In the genomic region with DNA sequence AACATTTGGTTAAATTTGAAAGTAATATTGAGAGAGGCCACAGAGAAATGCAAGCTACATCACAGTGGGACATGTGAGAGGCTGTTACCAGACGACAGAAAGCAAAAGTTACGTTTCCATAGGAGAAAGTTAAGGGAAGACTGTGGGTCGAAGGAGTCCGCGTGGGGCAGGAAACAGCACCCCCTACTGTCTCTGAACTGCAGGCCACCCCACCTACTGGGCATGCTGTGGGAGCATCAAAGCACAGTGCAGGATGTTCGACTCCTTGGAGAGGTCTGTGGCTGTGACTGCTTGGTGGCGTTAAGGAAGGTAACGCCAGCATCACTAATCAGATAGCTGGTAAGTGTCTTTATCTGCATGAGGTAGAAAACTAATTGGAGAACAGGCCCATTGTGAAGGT, we compare ENCODE assay signal across 8 cellular contexts.
DNase-seq lines count a peak whose midpoint lies in the region; ATAC-seq and TF ChIP-seq lines count a peak whose summit lies in the region.

No MANE protein-coding gene starts in this region.

- H3K27me3 ChIP-seq in right lobe of liver = no peaks in the 10 kb centered on the region

- no peaks in the 10 kb centered on the region for H3K9me3 ChIP-seq in right lobe of liver

- peak; percentile 99 for ATAC-seq in right lobe of liver

- TF ChIP-seq POLR2A in right lobe of liver (IDR thresholded peaks at IDR 0.05) = no peak

- CTCF ChIA-PET in HEK293T (lab: Yijun Ruan, JAX) = no interaction called here

- DNase-seq in SIG-M5 treated with dmso at 0.1 percent for 504 hours (lab: John Stamatoyannopoulos, UW; ENCODE audit: unreplicated experiment) = peak; percentile 30
- DNase-seq in SIG-M5 (lab: John Stamatoyannopoulos, UW) = no peak
- peak; percentile 74 for DNase-seq in HEK293T (ENCODE audit: extremely low spot score)
- peak; percentile 1 for DNase-seq in NCI-H460 (ENCODE audit: extremely low read depth, low read depth)
- DNase-seq in astrocyte of the cerebellum (ENCODE audit: low read depth) = no peak
- peak; percentile 54 to 72 (median 65) for DNase-seq in right lobe of liver
- no peak for DNase-seq in activated gamma-delta T cell treated with Interleukin-2 at 50 U/mL for 16 hours
- no peak for DNase-seq in KG1 (lab: John Stamatoyannopoulos, UW)

- POLR2A ChIA-PET in HEK293T (lab: Yijun Ruan, JAX) = no interaction called here

- no peaks in the 10 kb centered on the region for H3K4me1 ChIP-seq in right lobe of liver

- no peak overlapping the region for H3K4me3 ChIP-seq in astrocyte of the cerebellum (ENCODE audit: low read depth, low read length)
- H3K4me3 ChIP-seq in right lobe of liver = no peak overlapping the region

- no peak overlapping the region for H3K27ac ChIP-seq in right lobe of liver

- in situ Hi-C loops in astrocyte of the cerebellum (cut with HindIII; ENCODE audit: low sequenced_read_pairs) = no loop called here

- intact Hi-C loops in right lobe of liver (cut with DNase I) = no loop called here

- TF ChIP-seq CTCF in astrocyte of the cerebellum (IDR thresholded peaks at IDR 0.05; ENCODE audit: low read depth, low read length, missing control alignments) (peak; percentile 35), right lobe of liver (IDR thresholded peaks at IDR 0.05) (peak; percentile 72 to 89 (median 84))

- 23% methylated on average over 8 of the region's 8 CpGs for WGBS in right lobe of liver (ENCODE audit: insufficient coverage, low coverage, low lambda C conversion rate, missing lambda C conversion rate)

- no peaks in the 10 kb centered on the region for H3K36me3 ChIP-seq in right lobe of liver

TF ChIP-seq in HEK293T, 16 proteins besides CTCF, POLR2A, EP300 and RAD21:
- TF ChIP-seq HDGF (IDR thresholded peaks at IDR 0.05; ENCODE audit: borderline replicate concordance) = no peak
- TF ChIP-seq FOXA1 (IDR thresholded peaks at IDR 0.05) = no peak
- TF ChIP-seq SUZ12 (IDR thresholded peaks at IDR 0.05) = no peak
- TF ChIP-seq, protein P1, sequence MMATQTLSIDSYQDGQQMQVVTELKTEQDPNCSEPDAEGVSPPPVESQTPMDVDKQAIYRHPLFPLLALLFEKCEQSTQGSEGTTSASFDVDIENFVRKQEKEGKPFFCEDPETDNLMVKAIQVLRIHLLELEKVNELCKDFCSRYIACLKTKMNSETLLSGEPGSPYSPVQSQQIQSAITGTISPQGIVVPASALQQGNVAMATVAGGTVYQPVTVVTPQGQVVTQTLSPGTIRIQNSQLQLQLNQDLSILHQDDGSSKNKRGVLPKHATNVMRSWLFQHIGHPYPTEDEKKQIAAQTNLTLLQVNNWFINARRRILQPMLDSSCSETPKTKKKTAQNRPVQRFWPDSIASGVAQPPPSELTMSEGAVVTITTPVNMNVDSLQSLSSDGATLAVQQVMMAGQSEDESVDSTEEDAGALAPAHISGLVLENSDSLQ (IDR thresholded peaks at IDR 0.05) = no peak
- TF ChIP-seq BHLHE40 (IDR thresholded peaks at IDR 0.05; ENCODE audit: borderline replicate concordance) = no peak
- TF ChIP-seq ZNF384 (IDR thresholded peaks at IDR 0.05) = no peak
- no peak for TF ChIP-seq FOXM1 (IDR thresholded peaks at IDR 0.05; ENCODE audit: borderline replicate concordance)
- TF ChIP-seq FOXK2 (IDR thresholded peaks at IDR 0.05) = no peak
- TF ChIP-seq SP1 (IDR thresholded peaks at IDR 0.05) = no peak
- TF ChIP-seq ARNT (IDR thresholded peaks at IDR 0.05) = no peak
- TF ChIP-seq TARDBP (IDR thresholded peaks at IDR 0.05) = no peak

Comparison
In these comparisons a context has a peak if more than half of its experiments do, and no peak if none do; other contexts are left out.
1. DNase-seq: peak in SIG-M5 treated with dmso at 0.1 percent for 504 hours (single experiment), HEK293T (single experiment), NCI-H460 (single experiment) and right lobe of liver (3 of 3); none in SIG-M5 (single experiment), astrocyte of the cerebellum (single experiment), activated gamma-delta T cell treated with Interleukin-2 at 50 U/mL for 16 hours (single experiment) and KG1 (single experiment).